In the genomic region with DNA sequence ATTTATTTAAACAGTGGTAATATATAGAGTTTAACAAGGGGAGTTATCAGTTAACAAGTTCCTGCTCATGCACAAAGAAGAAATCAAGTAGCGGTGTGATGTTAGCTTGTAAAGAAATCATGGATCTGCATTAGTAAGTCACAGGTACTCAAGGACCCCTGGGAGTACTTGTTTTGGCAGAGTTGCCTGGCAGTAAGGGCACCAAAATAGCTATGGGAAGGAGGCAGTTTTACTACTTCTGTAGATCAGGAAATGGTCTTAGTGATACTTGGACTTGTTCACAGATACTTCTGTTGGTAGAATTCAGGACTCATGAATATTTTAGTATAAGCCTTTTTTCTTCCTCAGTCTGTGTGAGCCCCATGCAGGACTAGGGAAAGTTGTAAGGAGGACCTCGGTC, we compare ENCODE assay signal across 20 cellular contexts.
A peak's percentile ranks its signal among the peaks of the same experiment; 100 is the strongest.
DNase-seq lines count a peak whose midpoint lies in the region; ATAC-seq, FAIRE-seq and TF ChIP-seq lines count a peak whose summit lies in the region.
"Had no signal": no experiment of that assay in that cellular context is flagged by ENCODE, and none has a peak within 500 bp of the region (broad histone marks: within the 10 kb centered on the region; RNA-seq: fewer than 3 reads in every experiment).

No MANE protein-coding gene starts in this region.

- CTCF ChIA-PET in CD8-positive, alpha-beta T cell (lab: Charles Lee): interaction anchor here (0.7 to 2.6 kb wide), 14 partner anchors 9 to 564 kb away, joined by 3 to 14 read pairs (median 4); no protein-coding TSS in a partner anchor

- H3K4me2 ChIP-seq in BLaER1: peak overlapping the region; percentile 31

- no peak overlapping the region for H3K4me3 ChIP-seq in BLaER1
- no peak overlapping the region for H3K4me3 ChIP-seq in CD8-positive, alpha-beta T cell (ENCODE audit: low read depth, low read length)
- H3K4me3 ChIP-seq: tibial nerve had no signal

- no peak for TF ChIP-seq CTCF in CD8-positive, alpha-beta T cell (IDR thresholded peaks at IDR 0.05)

- peak overlapping the region; percentile 20 for H3K27ac Mint-ChIP-seq in CD8-positive, alpha-beta T cell
- H3K27ac Mint-ChIP-seq in dendritic cell treated with granulocyte-macrophage colony-stimulating factor and Interleukin-4, amounts not matched to agents 40 ng/mL and 50 ng/mL, for 4 days: peak overlapping the region; percentile 68
- peak overlapping the region in 6 of 10 donors; percentile 3 to 69 (median 56) for H3K27ac Mint-ChIP-seq in naive thymus-derived CD8-positive, alpha-beta T cell
- H3K27ac Mint-ChIP-seq: activated CD8-positive, alpha-beta T cell treated with anti-CD3 and anti-CD28 coated beads, Interleukin-2, amount 10 ng/mL, durations not matched to agents 7 days and 5 days had no signal

- H3K9ac ChIP-seq in BLaER1: no peak overlapping the region

- H3K9me3 ChIP-seq in BLaER1: no peaks in the 10 kb centered on the region
- H3K9me3 ChIP-seq in CD8-positive, alpha-beta T cell (ENCODE audit: low read length): no peaks in the 10 kb centered on the region
- H3K9me3 ChIP-seq: tibial nerve had no signal

- no peaks in the 10 kb centered on the region for H3K27me3 ChIP-seq in BLaER1
- no peaks in the 10 kb centered on the region for H3K27me3 ChIP-seq in CD8-positive, alpha-beta T cell (ENCODE audit: insufficient read depth, low read length)
- H3K27me3 ChIP-seq: tibial nerve had no signal

- H3K4me1 Mint-ChIP-seq in CD8-positive, alpha-beta T cell (ENCODE audit: low read depth): peaks cover 2% of the 10 kb centered on the region
- H3K4me1 Mint-ChIP-seq in dendritic cell treated with granulocyte-macrophage colony-stimulating factor and Interleukin-4, amounts not matched to agents 40 ng/mL and 50 ng/mL, for 4 days (ENCODE audit: low read depth): peaks cover 27% of the 10 kb centered on the region
- peaks cover 2 to 7% (median 4%) of the 10 kb centered on the region in 4 donors for H3K4me1 Mint-ChIP-seq in naive thymus-derived CD8-positive, alpha-beta T cell

- peaks cover 91% of the 10 kb centered on the region for H3K36me3 Mint-ChIP-seq in CD8-positive, alpha-beta T cell
- H3K36me3 Mint-ChIP-seq in dendritic cell treated with granulocyte-macrophage colony-stimulating factor and Interleukin-4, amounts not matched to agents 40 ng/mL and 50 ng/mL, for 4 days (ENCODE audit: low read depth): peaks cover 78% of the 10 kb centered on the region
- peaks cover 15 to 92% (median 41%) of the 10 kb centered on the region in 3 donors for H3K36me3 Mint-ChIP-seq in naive thymus-derived CD8-positive, alpha-beta T cell

- peaks cover 97% of the 10 kb centered on the region for H3K36me3 ChIP-seq in BLaER1
- peaks cover 46% of the 10 kb centered on the region for H3K36me3 ChIP-seq in CD8-positive, alpha-beta T cell (ENCODE audit: insufficient read depth, low read length)

- intact Hi-C loops in CD8-positive, alpha-beta T cell (cut with DNase I, micrococcal nuclease): loop anchor here (1.0 to 5.0 kb wide), 3 partner anchors 357 to 563 kb away; a partner anchor contains a TSS
- intact Hi-C loops in dendritic cell treated with granulocyte-macrophage colony-stimulating factor and Interleukin-4, amounts not matched to agents 40 ng/mL and 50 ng/mL, for 4 days (cut with micrococcal nuclease): loop anchor here (2.0 to 10.0 kb wide), 4 partner anchors 100 to 560 kb away; no protein-coding TSS in a partner anchor

- POLR2A ChIA-PET in CD8-positive, alpha-beta T cell (lab: Charles Lee): interaction anchor here (1.2 to 2.0 kb wide), 2 partner anchors 9 to 14 kb away, joined by 3 to 7 read pairs; no protein-coding TSS in a partner anchor
- POLR2A ChIA-PET in naive thymus-derived CD8-positive, alpha-beta T cell (lab: Charles Lee): no interaction called here

- no peaks in the 10 kb centered on the region for H3K27me3 Mint-ChIP-seq in CD8-positive, alpha-beta T cell (ENCODE audit: low read depth)
- H3K27me3 Mint-ChIP-seq in dendritic cell treated with granulocyte-macrophage colony-stimulating factor and Interleukin-4, amounts not matched to agents 40 ng/mL and 50 ng/mL, for 4 days: no peaks in the 10 kb centered on the region
- no peaks in the 10 kb centered on the region for H3K27me3 Mint-ChIP-seq in naive thymus-derived CD8-positive, alpha-beta T cell
- H3K27me3 Mint-ChIP-seq: CD4-positive, alpha-beta memory T cell; naive B cell had no signal

- no peak overlapping the region for H3K4me3 Mint-ChIP-seq in CD8-positive, alpha-beta T cell
- no peak overlapping the region for H3K4me3 Mint-ChIP-seq in dendritic cell treated with granulocyte-macrophage colony-stimulating factor and Interleukin-4, amounts not matched to agents 40 ng/mL and 50 ng/mL, for 4 days
- no peak overlapping the region for H3K4me3 Mint-ChIP-seq in naive thymus-derived CD8-positive, alpha-beta T cell
- H3K4me3 Mint-ChIP-seq: activated CD8-positive, alpha-beta T cell treated with anti-CD3 and anti-CD28 coated beads, Interleukin-2, amount 10 ng/mL, durations not matched to agents 7 days and 5 days; CD4-positive, alpha-beta memory T cell; naive B cell had no signal

- H3K4me1 ChIP-seq in BLaER1: peaks cover 12% of the 10 kb centered on the region
- no peaks in the 10 kb centered on the region for H3K4me1 ChIP-seq in CD8-positive, alpha-beta T cell (ENCODE audit: insufficient read depth, low read length)

- DNase-seq in CD8-positive, alpha-beta T cell: no peak
- no peak for DNase-seq in naive thymus-derived CD8-positive, alpha-beta T cell
- no peak for DNase-seq in RCC 7860 (ENCODE audit: low spot score)
- DNase-seq in germinal center (ENCODE audit: low spot score): no peak
- DNase-seq: activated T-cell treated with anti-CD3 and anti-CD28 coated beads, Interleukin-2, amount 50 U/mL, for 1 hour; anterior cingulate cortex; DMS 273 treated with DMSO at 0.1 percent for 48 hours; head of caudate nucleus; NCI-H2029; NCI-H345; NCI-H774; right cardiac atrium; T-helper 9 cell had no signal

- FAIRE-seq in RCC 7860 (lab: Jason Lieb, UNC): no peak

- no peaks in the 10 kb centered on the region for H3K9me3 Mint-ChIP-seq in CD8-positive, alpha-beta T cell
- no peaks in the 10 kb centered on the region for H3K9me3 Mint-ChIP-seq in dendritic cell treated with granulocyte-macrophage colony-stimulating factor and Interleukin-4, amounts not matched to agents 40 ng/mL and 50 ng/mL, for 4 days
- H3K9me3 Mint-ChIP-seq in naive thymus-derived CD8-positive, alpha-beta T cell: no peaks in the 10 kb centered on the region
- H3K9me3 Mint-ChIP-seq: CD4-positive, alpha-beta memory T cell; naive B cell had no signal

- no peak for ATAC-seq in CD8-positive, alpha-beta T cell
- no peak for ATAC-seq in naive thymus-derived CD8-positive, alpha-beta T cell
- no peak for ATAC-seq in GM19397 (IDR thresholded peaks at IDR 0.05; ENCODE audit: unreplicated experiment)
- ATAC-seq: activated CD8-positive, alpha-beta T cell treated with anti-CD3 and anti-CD28 coated beads, Interleukin-2, amount 10 ng/mL, durations not matched to agents 7 days and 5 days had no signal

- H4K20me1 ChIP-seq in BLaER1: peaks cover 34% of the 10 kb centered on the region

- no peak overlapping the region for H3K27ac ChIP-seq in BLaER1
- no peak overlapping the region for H3K27ac ChIP-seq in CD8-positive, alpha-beta T cell (ENCODE audit: low read depth, low read length)
- H3K27ac ChIP-seq: tibial nerve had no signal
